Comparison of ENCODE assay signal across 8 cellular contexts in the genomic region with DNA sequence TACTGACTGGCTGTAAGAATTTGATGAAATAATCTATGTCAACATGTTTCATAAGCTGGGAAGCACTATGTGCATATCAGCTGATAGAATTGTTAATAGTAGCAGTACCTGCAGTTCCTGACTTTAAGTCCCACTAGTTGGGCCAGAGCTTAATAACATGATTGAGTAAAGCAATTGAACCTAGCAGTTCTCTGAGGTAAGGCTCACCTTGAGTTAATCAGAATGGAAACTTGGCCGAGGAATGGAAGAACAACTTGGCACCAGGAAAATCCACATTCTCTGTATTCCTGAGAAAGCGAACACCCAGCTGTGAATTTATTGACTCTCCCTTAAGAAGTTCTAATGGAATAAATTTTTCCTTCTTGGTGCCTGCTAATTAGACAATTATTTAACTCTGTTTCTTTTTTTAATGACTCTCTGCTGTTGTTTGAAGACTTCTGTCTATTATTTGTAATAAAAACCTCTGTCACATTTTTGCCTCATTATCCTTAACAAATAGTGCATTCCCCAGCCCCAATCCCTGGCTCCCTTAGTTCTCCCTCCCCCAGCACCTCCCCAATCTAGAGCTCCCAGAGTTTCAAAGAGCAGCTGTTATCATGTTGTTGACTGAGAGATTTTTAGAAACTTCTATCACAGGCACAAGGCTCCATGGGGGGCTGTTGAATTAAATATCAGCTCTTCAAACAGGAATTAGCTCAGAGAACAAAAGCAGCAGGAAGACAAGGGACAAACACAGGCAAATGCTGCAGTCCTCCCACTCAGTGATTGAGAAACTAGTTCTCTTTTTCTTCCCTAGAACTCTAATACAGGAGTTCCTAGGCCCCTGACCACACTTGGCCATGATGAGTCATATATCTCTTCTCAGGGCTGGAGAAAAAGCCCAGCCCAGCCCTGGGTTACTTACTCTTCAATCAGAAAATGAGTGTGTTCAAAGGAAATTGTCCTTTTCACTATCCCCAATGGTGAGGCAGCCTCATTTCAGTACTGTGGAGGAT.
DNase-seq lines count a peak whose midpoint lies in the region; ATAC-seq and TF ChIP-seq lines count a peak whose summit lies in the region.

No MANE protein-coding gene starts in this region.

- no peaks in the 10 kb centered on the region for H3K27me3 Mint-ChIP-seq in glutamatergic neuron (ENCODE audit: unreplicated experiment)

- H3K27me3 ChIP-seq in Karpas-422 (ENCODE audit: low read length), result no peaks in the 10 kb centered on the region

- no peaks in the 10 kb centered on the region for H3K9me3 Mint-ChIP-seq in glutamatergic neuron (ENCODE audit: unreplicated experiment)

- no peaks in the 10 kb centered on the region for H3K9me2 ChIP-seq in Karpas-422 (replicated peaks; ENCODE audit: insufficient read depth, low read length)

- H3K4me3 ChIP-seq in Karpas-422 (ENCODE audit: low read length), result no peak overlapping the region

- H3K4me2 ChIP-seq in Karpas-422 (ENCODE audit: low read depth, low read length, poor library complexity, severe bottlenecking), result no peak overlapping the region

- no peak overlapping the region for H3K4me3 Mint-ChIP-seq in glutamatergic neuron (ENCODE audit: unreplicated experiment)

- peak overlapping the region; percentile 47 for H3K27ac ChIP-seq in Karpas-422 (ENCODE audit: low read length)

- no peak overlapping the region for H3K9ac ChIP-seq in Karpas-422 (ENCODE audit: low read length)

- peaks cover 92% of the 10 kb centered on the region for H3K79me2 ChIP-seq in Karpas-422 (ENCODE audit: low read length)

- no peaks in the 10 kb centered on the region for H3K4me1 Mint-ChIP-seq in glutamatergic neuron (ENCODE audit: low read depth, unreplicated experiment)

- H2AFZ ChIP-seq in Karpas-422 (ENCODE audit: low read length), result no peak overlapping the region

- H3K27ac Mint-ChIP-seq in glutamatergic neuron (ENCODE audit: unreplicated experiment), result no peak overlapping the region

- H3K9me3 ChIP-seq in Karpas-422 (ENCODE audit: low read length), result no peaks in the 10 kb centered on the region; the same call in 1 of the 2 replicates

- H3K4me1 ChIP-seq in Karpas-422 (ENCODE audit: low read length), result peaks cover 22% of the 10 kb centered on the region

- peak; percentile 60 for DNase-seq in H4 (ENCODE audit: low spot score)
- DNase-seq in Karpas-422, result no peak
- peak; percentile 14 for DNase-seq in iris pigment epithelial cell (ENCODE audit: low read depth)
- no peak for DNase-seq in glutamatergic neuron
- no peak for DNase-seq in HuH-7.5 (ENCODE audit: low spot score)
- no peak for DNase-seq in activated CD8-positive, alpha-beta memory T cell treated with anti-CD3 and anti-CD28 coated beads, Interleukin-2, amount 50 U/mL, for 48 hours
- DNase-seq in AG20443 (ENCODE audit: low spot score), result no peak

- ATAC-seq in GM18517 (IDR thresholded peaks at IDR 0.05; ENCODE audit: unreplicated experiment), result peak; percentile 97

- TF ChIP-seq CTCF in glutamatergic neuron (IDR thresholded peaks at IDR 0.05; ENCODE audit: partially characterized antibody, unreplicated experiment), result no peak

- H4K20me1 ChIP-seq in Karpas-422 (ENCODE audit: insufficient read depth, low read depth, low read length), result no peaks in the 10 kb centered on the region

- H3K36me3 ChIP-seq in Karpas-422 (ENCODE audit: insufficient read depth, low read length), result peaks cover 83% of the 10 kb centered on the region

- H3K36me3 Mint-ChIP-seq in glutamatergic neuron (ENCODE audit: unreplicated experiment), result no peaks in the 10 kb centered on the region

Comparison
In these comparisons a context has a peak if more than half of its experiments do, and no peak if none do; other contexts are left out.
1. DNase-seq: peak in H4 (single experiment) and iris pigment epithelial cell (single experiment); none in Karpas-422 (single experiment), glutamatergic neuron (single experiment), HuH-7.5 (single experiment), activated CD8-positive, alpha-beta memory T cell treated with anti-CD3 and anti-CD28 coated beads, Interleukin-2, amount 50 U/mL, for 48 hours (single experiment) and AG20443 (single experiment).